Comparison of ENCODE assay signal across 1 cellular context in the genomic region with DNA sequence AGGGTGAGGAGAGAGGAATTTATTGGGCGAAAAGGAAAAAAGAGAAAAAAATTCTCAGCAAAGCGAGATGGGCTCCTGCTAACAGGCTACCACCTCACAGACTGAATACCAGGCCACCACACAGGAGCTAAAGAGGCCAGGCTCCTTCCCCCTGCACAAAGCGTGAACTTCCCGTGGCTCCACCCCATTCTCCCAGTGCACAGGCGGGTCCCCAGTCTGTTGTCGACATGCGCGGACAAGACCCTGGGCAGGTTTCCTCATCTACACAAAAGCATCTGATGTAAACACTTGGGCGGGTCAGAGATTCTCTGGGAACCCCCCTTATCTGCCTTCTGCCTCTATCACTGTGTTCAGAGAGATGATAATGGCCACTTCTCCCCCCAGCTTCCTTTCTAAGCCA.
TF ChIP-seq lines count a peak whose summit lies in the region.

No MANE protein-coding gene starts in this region.

TF ChIP-seq in GM23338, 12 proteins besides CTCF, POLR2A, EP300 and RAD21 (continued from another document):
- TF ChIP-seq, protein P1, sequence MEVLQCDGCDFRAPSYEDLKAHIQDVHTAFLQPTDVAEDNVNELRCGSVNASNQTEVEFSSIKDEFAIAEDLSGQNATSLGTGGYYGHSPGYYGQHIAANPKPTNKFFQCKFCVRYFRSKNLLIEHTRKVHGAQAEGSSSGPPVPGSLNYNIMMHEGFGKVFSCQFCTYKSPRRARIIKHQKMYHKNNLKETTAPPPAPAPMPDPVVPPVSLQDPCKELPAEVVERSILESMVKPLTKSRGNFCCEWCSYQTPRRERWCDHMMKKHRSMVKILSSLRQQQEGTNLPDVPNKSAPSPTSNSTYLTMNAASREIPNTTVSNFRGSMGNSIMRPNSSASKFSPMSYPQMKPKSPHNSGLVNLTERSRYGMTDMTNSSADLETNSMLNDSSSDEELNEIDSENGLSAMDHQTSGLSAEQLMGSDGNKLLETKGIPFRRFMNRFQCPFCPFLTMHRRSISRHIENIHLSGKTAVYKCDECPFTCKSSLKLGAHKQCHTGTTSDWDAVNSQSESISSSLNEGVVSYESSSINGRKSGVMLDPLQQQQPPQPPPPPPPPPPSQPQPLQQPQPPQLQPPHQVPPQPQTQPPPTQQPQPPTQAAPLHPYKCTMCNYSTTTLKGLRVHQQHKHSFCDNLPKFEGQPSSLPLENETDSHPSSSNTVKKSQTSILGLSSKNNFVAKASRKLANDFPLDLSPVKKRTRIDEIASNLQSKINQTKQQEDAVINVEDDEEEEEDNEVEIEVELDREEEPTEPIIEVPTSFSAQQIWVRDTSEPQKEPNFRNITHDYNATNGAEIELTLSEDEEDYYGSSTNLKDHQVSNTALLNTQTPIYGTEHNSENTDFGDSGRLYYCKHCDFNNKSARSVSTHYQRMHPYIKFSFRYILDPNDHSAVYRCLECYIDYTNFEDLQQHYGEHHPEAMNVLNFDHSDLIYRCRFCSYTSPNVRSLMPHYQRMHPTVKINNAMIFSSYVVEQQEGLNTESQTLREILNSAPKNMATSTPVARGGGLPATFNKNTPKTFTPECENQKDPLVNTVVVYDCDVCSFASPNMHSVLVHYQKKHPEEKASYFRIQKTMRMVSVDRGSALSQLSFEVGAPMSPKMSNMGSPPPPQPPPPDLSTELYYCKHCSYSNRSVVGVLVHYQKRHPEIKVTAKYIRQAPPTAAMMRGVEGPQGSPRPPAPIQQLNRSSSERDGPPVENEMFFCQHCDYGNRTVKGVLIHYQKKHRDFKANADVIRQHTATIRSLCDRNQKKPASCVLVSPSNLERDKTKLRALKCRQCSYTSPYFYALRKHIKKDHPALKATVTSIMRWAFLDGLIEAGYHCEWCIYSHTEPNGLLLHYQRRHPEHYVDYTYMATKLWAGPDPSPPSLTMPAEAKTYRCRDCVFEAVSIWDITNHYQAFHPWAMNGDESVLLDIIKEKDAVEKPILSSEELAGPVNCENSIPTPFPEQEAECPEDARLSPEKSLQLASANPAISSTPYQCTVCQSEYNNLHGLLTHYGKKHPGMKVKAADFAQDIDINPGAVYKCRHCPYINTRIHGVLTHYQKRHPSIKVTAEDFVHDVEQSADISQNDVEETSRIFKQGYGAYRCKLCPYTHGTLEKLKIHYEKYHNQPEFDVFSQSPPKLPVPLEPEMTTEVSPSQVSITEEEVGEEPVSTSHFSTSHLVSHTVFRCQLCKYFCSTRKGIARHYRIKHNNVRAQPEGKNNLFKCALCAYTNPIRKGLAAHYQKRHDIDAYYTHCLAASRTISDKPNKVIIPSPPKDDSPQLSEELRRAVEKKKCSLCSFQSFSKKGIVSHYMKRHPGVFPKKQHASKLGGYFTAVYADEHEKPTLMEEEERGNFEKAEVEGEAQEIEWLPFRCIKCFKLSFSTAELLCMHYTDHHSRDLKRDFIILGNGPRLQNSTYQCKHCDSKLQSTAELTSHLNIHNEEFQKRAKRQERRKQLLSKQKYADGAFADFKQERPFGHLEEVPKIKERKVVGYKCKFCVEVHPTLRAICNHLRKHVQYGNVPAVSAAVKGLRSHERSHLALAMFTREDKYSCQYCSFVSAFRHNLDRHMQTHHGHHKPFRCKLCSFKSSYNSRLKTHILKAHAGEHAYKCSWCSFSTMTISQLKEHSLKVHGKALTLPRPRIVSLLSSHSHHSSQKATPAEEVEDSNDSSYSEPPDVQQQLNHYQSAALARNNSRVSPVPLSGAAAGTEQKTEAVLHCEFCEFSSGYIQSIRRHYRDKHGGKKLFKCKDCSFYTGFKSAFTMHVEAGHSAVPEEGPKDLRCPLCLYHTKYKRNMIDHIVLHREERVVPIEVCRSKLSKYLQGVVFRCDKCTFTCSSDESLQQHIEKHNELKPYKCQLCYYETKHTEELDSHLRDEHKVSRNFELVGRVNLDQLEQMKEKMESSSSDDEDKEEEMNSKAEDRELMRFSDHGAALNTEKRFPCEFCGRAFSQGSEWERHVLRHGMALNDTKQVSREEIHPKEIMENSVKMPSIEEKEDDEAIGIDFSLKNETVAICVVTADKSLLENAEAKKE (CRISPR knock-in tag; IDR thresholded peaks at IDR 0.05): no peak
- TF ChIP-seq ZNF114 (CRISPR knock-in tag; IDR thresholded peaks at IDR 0.05) (no peak), EZH2phosphoT487 (IDR thresholded peaks at IDR 0.05; ENCODE audit: unreplicated experiment) (no peak), STAT1 (IDR thresholded peaks at IDR 0.05; ENCODE audit: unreplicated experiment) (no peak), NANOG (IDR thresholded peaks at IDR 0.05; ENCODE audit: borderline replicate concordance) (no peak)
- TF ChIP-seq, protein P2, sequence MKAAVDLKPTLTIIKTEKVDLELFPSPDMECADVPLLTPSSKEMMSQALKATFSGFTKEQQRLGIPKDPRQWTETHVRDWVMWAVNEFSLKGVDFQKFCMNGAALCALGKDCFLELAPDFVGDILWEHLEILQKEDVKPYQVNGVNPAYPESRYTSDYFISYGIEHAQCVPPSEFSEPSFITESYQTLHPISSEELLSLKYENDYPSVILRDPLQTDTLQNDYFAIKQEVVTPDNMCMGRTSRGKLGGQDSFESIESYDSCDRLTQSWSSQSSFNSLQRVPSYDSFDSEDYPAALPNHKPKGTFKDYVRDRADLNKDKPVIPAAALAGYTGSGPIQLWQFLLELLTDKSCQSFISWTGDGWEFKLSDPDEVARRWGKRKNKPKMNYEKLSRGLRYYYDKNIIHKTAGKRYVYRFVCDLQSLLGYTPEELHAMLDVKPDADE (IDR thresholded peaks at IDR 0.05): no peak
- TF ChIP-seq, protein P3, sequence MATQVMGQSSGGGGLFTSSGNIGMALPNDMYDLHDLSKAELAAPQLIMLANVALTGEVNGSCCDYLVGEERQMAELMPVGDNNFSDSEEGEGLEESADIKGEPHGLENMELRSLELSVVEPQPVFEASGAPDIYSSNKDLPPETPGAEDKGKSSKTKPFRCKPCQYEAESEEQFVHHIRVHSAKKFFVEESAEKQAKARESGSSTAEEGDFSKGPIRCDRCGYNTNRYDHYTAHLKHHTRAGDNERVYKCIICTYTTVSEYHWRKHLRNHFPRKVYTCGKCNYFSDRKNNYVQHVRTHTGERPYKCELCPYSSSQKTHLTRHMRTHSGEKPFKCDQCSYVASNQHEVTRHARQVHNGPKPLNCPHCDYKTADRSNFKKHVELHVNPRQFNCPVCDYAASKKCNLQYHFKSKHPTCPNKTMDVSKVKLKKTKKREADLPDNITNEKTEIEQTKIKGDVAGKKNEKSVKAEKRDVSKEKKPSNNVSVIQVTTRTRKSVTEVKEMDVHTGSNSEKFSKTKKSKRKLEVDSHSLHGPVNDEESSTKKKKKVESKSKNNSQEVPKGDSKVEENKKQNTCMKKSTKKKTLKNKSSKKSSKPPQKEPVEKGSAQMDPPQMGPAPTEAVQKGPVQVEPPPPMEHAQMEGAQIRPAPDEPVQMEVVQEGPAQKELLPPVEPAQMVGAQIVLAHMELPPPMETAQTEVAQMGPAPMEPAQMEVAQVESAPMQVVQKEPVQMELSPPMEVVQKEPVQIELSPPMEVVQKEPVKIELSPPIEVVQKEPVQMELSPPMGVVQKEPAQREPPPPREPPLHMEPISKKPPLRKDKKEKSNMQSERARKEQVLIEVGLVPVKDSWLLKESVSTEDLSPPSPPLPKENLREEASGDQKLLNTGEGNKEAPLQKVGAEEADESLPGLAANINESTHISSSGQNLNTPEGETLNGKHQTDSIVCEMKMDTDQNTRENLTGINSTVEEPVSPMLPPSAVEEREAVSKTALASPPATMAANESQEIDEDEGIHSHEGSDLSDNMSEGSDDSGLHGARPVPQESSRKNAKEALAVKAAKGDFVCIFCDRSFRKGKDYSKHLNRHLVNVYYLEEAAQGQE (IDR thresholded peaks at IDR 0.05; ENCODE audit: unreplicated experiment): no peak
